8 cellular contexts compared by ENCODE assay signal in genomic region chr5:43038523-43038989, GRCh38. TPM values are rescaled to one million over a fixed set of nuclear protein-coding genes. Genes with fewer than 3 reads are reported as not detected.
DNase-seq lines count a peak whose midpoint lies in the region; ATAC-seq and TF ChIP-seq lines count a peak whose summit lies in the region.

No MANE protein-coding gene starts in this region.

- no peaks in the 10 kb centered on the region for H3K27me3 Mint-ChIP-seq in activated naive CD8-positive, alpha-beta T cell treated with anti-CD3 and anti-CD28 coated beads for 36 hours
- no peaks in the 10 kb centered on the region for H3K27me3 Mint-ChIP-seq in memory B cell

- H3K4me3 Mint-ChIP-seq in activated naive CD8-positive, alpha-beta T cell treated with anti-CD3 and anti-CD28 coated beads for 36 hours: peak overlapping the region; percentile 87
- peak overlapping the region; percentile 86 for H3K4me3 Mint-ChIP-seq in memory B cell

- H3K36me3 Mint-ChIP-seq in activated naive CD8-positive, alpha-beta T cell treated with anti-CD3 and anti-CD28 coated beads for 36 hours: peaks cover 2% of the 10 kb centered on the region
- H3K36me3 Mint-ChIP-seq in memory B cell: no peaks in the 10 kb centered on the region

- H3K27ac ChIP-seq in testis (no peak overlapping the region), substantia nigra (ENCODE audit: low read depth, low read length, poor library complexity, severe bottlenecking) (no peak overlapping the region)

- H3K36me3 ChIP-seq in testis (ENCODE audit: low read depth, missing control alignments): no peaks in the 10 kb centered on the region

- 47 to 58% methylated on average over 16 of the region's 16 CpGs for WGBS in testis, 2 donors

- H3K4me1 ChIP-seq in testis: peaks cover 4% of the 10 kb centered on the region

- intact Hi-C loops in testis (cut with DNase I; ENCODE audit: low total_unique reads): no loop called here

- ATAC-seq in memory B cell (ENCODE audit: low read depth) (no peak), GM21360 (IDR thresholded peaks at IDR 0.05; ENCODE audit: unreplicated experiment) (no peak), HG03521 (IDR thresholded peaks at IDR 0.05; ENCODE audit: unreplicated experiment) (no peak)

- no peak for TF ChIP-seq POLR2A in testis (IDR thresholded peaks at IDR 0.05)

- H3K9me3 ChIP-seq in testis: no peaks in the 10 kb centered on the region

- peak overlapping the region; percentile 87 for H3K27ac Mint-ChIP-seq in activated naive CD8-positive, alpha-beta T cell treated with anti-CD3 and anti-CD28 coated beads for 36 hours
- peak overlapping the region; percentile 99 for H3K27ac Mint-ChIP-seq in memory B cell

- peak; percentile 43 for DNase-seq in stimulated activated CD4-positive, alpha-beta T cell treated with anti-CD3 and anti-CD28 coated beads, Interleukin-15, amount 100 ng/mL, for 24 hours
- DNase-seq in stimulated activated CD4-positive, alpha-beta T cell treated with anti-CD3 and anti-CD28 coated beads, Interleukin-12 subunit alpha, Interleukin-12 subunit beta, amount 100 ng/mL, for 4 hours: no peak
- DNase-seq in activated naive CD8-positive, alpha-beta T cell treated with anti-CD3 and anti-CD28 coated beads for 36 hours: peak; percentile 52
- DNase-seq in memory B cell (ENCODE audit: low spot score in 2 of 2): peak in 1 of 2 donors; percentile 23
- DNase-seq in testis: no peak
- DNase-seq in substantia nigra (lab: John Stamatoyannopoulos, UW): no peak

- H3K27me3 ChIP-seq in testis: no peaks in the 10 kb centered on the region

- H3K4me3 ChIP-seq in testis: peak overlapping the region in 1 of 2 donors; percentile 34

- H3K9me3 Mint-ChIP-seq in activated naive CD8-positive, alpha-beta T cell treated with anti-CD3 and anti-CD28 coated beads for 36 hours: no peaks in the 10 kb centered on the region
- H3K9me3 Mint-ChIP-seq in memory B cell: no peaks in the 10 kb centered on the region

- no peak for TF ChIP-seq CTCF in testis (IDR thresholded peaks at IDR 0.05)

- H3K4me1 Mint-ChIP-seq in activated naive CD8-positive, alpha-beta T cell treated with anti-CD3 and anti-CD28 coated beads for 36 hours: peaks cover 52% of the 10 kb centered on the region
- peaks cover 28% of the 10 kb centered on the region for H3K4me1 Mint-ChIP-seq in memory B cell

RNA-seq across cellular contexts. Expression of gene ANXA2R, which starts 1.6 kb away (rescaled TPM):
- total RNA-seq in activated naive CD8-positive, alpha-beta T cell treated with anti-CD3 and anti-CD28 coated beads for 36 hours: 1 to 10 TPM; 8.5 to 9.9 TPM
- total RNA-seq in testis: 10 to 100 TPM in 1 of 2 donors, 1 to 10 TPM in 1; 5.1 to 10.2 TPM
- polyA plus RNA-seq in testis (ENCODE audit: insufficient read depth, low read depth, low replicate concordance): 1.6 TPM

Comparison
In these comparisons a context has a peak if more than half of its experiments do, and no peak if none do; other contexts are left out.
1. DNase-seq: peak in stimulated activated CD4-positive, alpha-beta T cell treated with anti-CD3 and anti-CD28 coated beads, Interleukin-15, amount 100 ng/mL, for 24 hours (single experiment) and activated naive CD8-positive, alpha-beta T cell treated with anti-CD3 and anti-CD28 coated beads for 36 hours (single experiment); none in stimulated activated CD4-positive, alpha-beta T cell treated with anti-CD3 and anti-CD28 coated beads, Interleukin-12 subunit alpha, Interleukin-12 subunit beta, amount 100 ng/mL, for 4 hours (single experiment), testis (single experiment) and substantia nigra (0 of 49).